Comparison of ENCODE assay signal across 8 cellular contexts in the genomic region with DNA sequence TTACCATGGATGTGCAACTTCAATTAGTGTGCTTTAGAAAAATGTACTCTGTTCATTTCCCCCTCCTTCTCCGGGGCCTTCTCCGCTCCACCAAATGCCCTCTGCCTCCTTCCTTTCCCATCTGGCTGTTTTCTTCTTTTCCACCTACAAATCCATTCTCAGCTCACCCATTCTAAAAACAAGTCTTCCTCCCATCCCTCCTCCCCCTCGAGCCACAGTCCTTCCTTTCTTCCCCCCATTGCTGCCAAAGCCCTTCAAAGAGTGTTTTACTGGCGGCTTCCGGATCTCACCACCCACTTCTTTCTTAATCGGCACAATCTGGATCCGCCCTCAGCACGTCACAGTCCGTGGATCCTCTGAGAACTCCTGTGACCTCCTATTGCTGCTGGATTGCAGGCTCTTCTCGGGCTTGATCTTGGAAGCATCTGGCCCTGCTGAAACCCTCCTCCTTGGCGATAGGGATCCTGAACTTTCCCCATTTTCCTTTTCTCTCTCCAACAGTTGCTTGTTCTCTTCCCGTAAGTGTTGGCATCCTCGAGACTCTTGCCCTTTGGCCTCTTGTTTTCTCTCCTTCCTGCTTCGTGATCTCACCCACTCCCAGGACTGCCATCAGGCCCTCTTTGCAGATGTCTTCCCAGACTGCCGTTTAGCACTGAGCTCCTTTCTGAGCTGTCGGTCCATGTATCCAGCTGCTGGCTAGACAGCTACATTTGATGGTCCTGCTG. TPM values are rescaled to one million over a fixed set of nuclear protein-coding genes. Genes with fewer than 3 reads are reported as not detected.
A peak's percentile ranks its signal among the peaks of the same experiment; 100 is the strongest.
DNase-seq lines count a peak whose midpoint lies in the region; ATAC-seq and TF ChIP-seq lines count a peak whose summit lies in the region.
"Had no signal": no experiment of that assay in that cellular context is flagged by ENCODE, and none has a peak within 500 bp of the region (broad histone marks: within the 10 kb centered on the region; RNA-seq: fewer than 3 reads in every experiment).

No MANE protein-coding gene starts in this region.

- WGBS in mesenchymal stem cell: 78% methylated on average over 16 of the region's 16 CpGs
- 22% methylated on average over 16 of the region's 16 CpGs for WGBS in suprapubic skin

- H3K27me3 ChIP-seq in mesenchymal stem cell (ENCODE audit: control insufficient read depth in 1 of 2, insufficient read depth in 1 of 2, low read length in 2 of 2) (peaks cover 0 to 29% of the 10 kb centered on the region in 2 experiments), suprapubic skin (no peaks in the 10 kb centered on the region)

- ATAC-seq in GM21381 (IDR thresholded peaks at IDR 0.05; ENCODE audit: unreplicated experiment): no peak

- H2BK5ac ChIP-seq in mesenchymal stem cell (ENCODE audit: low read depth, low read length, poor library complexity, severe bottlenecking): no peak overlapping the region

- H3K9ac ChIP-seq in mesenchymal stem cell (ENCODE audit: low read length): peak overlapping the region; percentile 90

- H3K4me3 ChIP-seq in mesenchymal stem cell (ENCODE audit: insufficient read depth in 1 of 2, low read depth in 1 of 2, low read length in 2 of 2): peak overlapping the region in 1 of 2 experiments; percentile 65
- peak overlapping the region; percentile 10 for H3K4me3 ChIP-seq in suprapubic skin

- H2BK15ac ChIP-seq in mesenchymal stem cell (ENCODE audit: low read depth, poor library complexity, severe bottlenecking): no peak overlapping the region

- no peak overlapping the region for H3K4ac ChIP-seq in mesenchymal stem cell (ENCODE audit: low read depth in 1 of 2, low read length in 2 of 2)

- H2AFZ ChIP-seq in mesenchymal stem cell (ENCODE audit: low read depth, low read length): no peak overlapping the region

- no peak overlapping the region for H2BK120ac ChIP-seq in mesenchymal stem cell (ENCODE audit: low read depth, low read length)

- no peaks in the 10 kb centered on the region for H3K36me3 ChIP-seq in mesenchymal stem cell (ENCODE audit: control insufficient read depth in 1 of 2, insufficient read depth in 2 of 2, low read depth in 1 of 2, low read length in 2 of 2)
- no peaks in the 10 kb centered on the region for H3K36me3 ChIP-seq in suprapubic skin

- H3K79me1 ChIP-seq in mesenchymal stem cell (replicated peaks; ENCODE audit: low read length, poor library complexity, severe bottlenecking): no peaks in the 10 kb centered on the region

- no peak for TF ChIP-seq CTCF in suprapubic skin (IDR thresholded peaks at IDR 0.05)

- H3K4me2 ChIP-seq in mesenchymal stem cell (ENCODE audit: low read length, poor library complexity, severe bottlenecking): no peak overlapping the region

- H3K27ac ChIP-seq in caudate nucleus (ENCODE audit: low read depth, low read length): peak overlapping the region; percentile 63
- no peak overlapping the region for H3K27ac ChIP-seq in mesenchymal stem cell (ENCODE audit: low read length, poor library complexity, severe bottlenecking)
- H3K27ac ChIP-seq in suprapubic skin: peak overlapping the region; percentile 84

- peak overlapping the region in 1 of 2 experiments; percentile 33 for H2BK12ac ChIP-seq in mesenchymal stem cell (ENCODE audit: low read length in 2 of 2)

- DNase-seq in T-helper 9 cell (peak; percentile 13), caudate nucleus (lab: John Stamatoyannopoulos, UW) (peak in 29 of 61 donors; percentile 7 to 84 (median 20)), mesenchymal stem cell (no peak), suprapubic skin (ENCODE audit: low spot score in 2 of 2) (peak; percentile 87 to 92), retina (no peak), NCI-H774 (lab: John Stamatoyannopoulos, UW) (no peak)

- H4K8ac ChIP-seq in mesenchymal stem cell (ENCODE audit: low read length): no peak overlapping the region

- H3K23ac ChIP-seq in mesenchymal stem cell (ENCODE audit: low read length in 2 of 2): no peak overlapping the region

- H3K9me3 ChIP-seq in mesenchymal stem cell (ENCODE audit: control insufficient read depth, low read length) (no peaks in the 10 kb centered on the region), suprapubic skin (no peaks in the 10 kb centered on the region)

- H2AK5ac ChIP-seq in mesenchymal stem cell (ENCODE audit: low read length, severe bottlenecking): no peak overlapping the region

- no peak overlapping the region for H4K91ac ChIP-seq in mesenchymal stem cell (ENCODE audit: low read length)

- no peak overlapping the region for H3K18ac ChIP-seq in mesenchymal stem cell (ENCODE audit: low read depth in 1 of 2, low read length in 2 of 2)

- H3K4me1 ChIP-seq in mesenchymal stem cell (ENCODE audit: control insufficient read depth, insufficient read depth, low read depth, low read length) (no peaks in the 10 kb centered on the region), suprapubic skin (peaks cover 47% of the 10 kb centered on the region)

- no peak for TF ChIP-seq POLR2A in suprapubic skin (IDR thresholded peaks at IDR 0.05)

- TF ChIP-seq EP300 in suprapubic skin (IDR thresholded peaks at IDR 0.05): no peak

- no peak overlapping the region for H3K14ac ChIP-seq in mesenchymal stem cell (ENCODE audit: low read length in 2 of 2)

RNA-seq across cellular contexts. Expression of gene FBXO47, which starts 36.0 kb away (rescaled TPM):
- polyA plus RNA-seq in mesenchymal stem cell (2013, experiment 1 of 2): not detected
- polyA plus RNA-seq in mesenchymal stem cell (2013, experiment 2 of 2): not detected
- not detected for total RNA-seq in suprapubic skin
- total RNA-seq: LHCN-M2 had no signal

Comparison
In these comparisons a context has a peak if more than half of its experiments do, and no peak if none do; other contexts are left out.
1. DNase-seq: peak in T-helper 9 cell (single experiment) and suprapubic skin (2 of 2); none in mesenchymal stem cell (single experiment), retina (single experiment) and NCI-H774 (single experiment).